22 cellular contexts compared by ENCODE assay signal in genomic region chr2:37969731-37970130, GRCh38.
"Had no signal": no experiment of that assay in that cellular context is flagged by ENCODE, and none has a peak within 500 bp of the region (broad histone marks: within the 10 kb centered on the region; RNA-seq: fewer than 3 reads in every experiment).

No MANE protein-coding gene starts in this region.

- H3K9me3 ChIP-seq: esophagus muscularis mucosa, left lung, lower lobe of right lung, mucosa of descending colon had no signal

- FAIRE-seq: endothelial cell of umbilical vein, keratinocyte had no signal

- H3K36me3 ChIP-seq: esophagus muscularis mucosa, heart right ventricle, left lung, lower lobe of right lung had no signal

- H3K4me3 Mint-ChIP-seq: mesothelial cell of epicardium; naive thymus-derived CD8-positive, alpha-beta T cell had no signal

- H3K27ac Mint-ChIP-seq: mesothelial cell of epicardium had no signal

- H3K27ac ChIP-seq: coronary artery, dorsolateral prefrontal cortex, esophagus muscularis mucosa, foreskin keratinocyte, heart right ventricle, left lung, lower lobe of right lung had no signal

- H3K4me3 ChIP-seq: coronary artery, dorsolateral prefrontal cortex, esophagus muscularis mucosa, heart right ventricle, left lung, lower lobe of right lung, mucosa of descending colon had no signal

- H3K27me3 Mint-ChIP-seq: naive B cell had no signal

- DNase-seq: dermis blood vessel endothelial cell; dorsolateral prefrontal cortex; effector CD4-positive, alpha-beta T cell; effector memory CD4-positive, alpha-beta T cell; foreskin keratinocyte; glutamatergic neuron; head of caudate nucleus; heart right ventricle; hippocampal formation; left cardiac atrium; left lung; left ventricle myocardium superior; lower lobe of right lung; mesenchymal stem cell; mucosa of descending colon; naive B cell; naive thymus-derived CD8-positive, alpha-beta T cell had no signal

- H3K4me1 ChIP-seq: esophagus muscularis mucosa, heart right ventricle, left lung, lower lobe of right lung had no signal

- H3K27me3 ChIP-seq: dorsolateral prefrontal cortex, esophagus muscularis mucosa, foreskin keratinocyte, heart right ventricle, left lung had no signal
